ENCODE assay signal across 17 cellular contexts in genomic region chr9:32703635-32704034, GRCh38.
DNase-seq lines count a peak whose midpoint lies in the region; ATAC-seq, FAIRE-seq and TF ChIP-seq lines count a peak whose summit lies in the region.
"Had no signal": no experiment of that assay in that cellular context is flagged by ENCODE, and none has a peak within 500 bp of the region (broad histone marks: within the 10 kb centered on the region; RNA-seq: fewer than 3 reads in every experiment).

No MANE protein-coding gene starts in this region.

- H3K36me3 ChIP-seq in H7 (replicated peaks; ENCODE audit: control insufficient read depth, insufficient read depth, low read length) (no peaks in the 10 kb centered on the region), RWPE2 (ENCODE audit: low read depth) (no peaks in the 10 kb centered on the region), testis (ENCODE audit: low read depth, missing control alignments) (no peaks in the 10 kb centered on the region)
- no peaks in the 10 kb centered on the region for H3K36me3 ChIP-seq in effector memory CD4-positive, alpha-beta T cell (ENCODE audit: control insufficient read depth, insufficient read depth, low read length)
- H3K36me3 ChIP-seq: pancreas, Peyer's patch had no signal

- H3K4me1 ChIP-seq in RWPE2 (ENCODE audit: insufficient read depth, poor library complexity, severe bottlenecking) = peaks cover 17% of the 10 kb centered on the region
- H3K4me1 ChIP-seq in effector memory CD4-positive, alpha-beta T cell (ENCODE audit: control insufficient read depth, insufficient read depth, low read length, poor library complexity, severe bottlenecking) = no peaks in the 10 kb centered on the region
- H3K4me1 ChIP-seq in testis = no peaks in the 10 kb centered on the region
- H3K4me1 ChIP-seq: pancreas, Peyer's patch had no signal

- TF ChIP-seq CTCF in C4-2B (conservative IDR thresholded peaks at IDR 0.05) (peak; percentile 20; the same call in 1 of the 2 replicates), RWPE2 (IDR thresholded peaks at IDR 0.05; ENCODE audit: poor library complexity, severe bottlenecking) (peak; percentile 22), foreskin fibroblast (IDR thresholded peaks at IDR 0.05; ENCODE audit: low read depth, low read length) (peak; percentile 10), testis (IDR thresholded peaks at IDR 0.05) (no peak), D721Med (IDR thresholded peaks at IDR 0.05; ENCODE audit: insufficient read depth, missing control alignments) (no peak)

- H3K27ac ChIP-seq in C4-2B (no peak overlapping the region), RWPE2 (ENCODE audit: poor library complexity, severe bottlenecking) (no peak overlapping the region), testis (no peak overlapping the region)
- no peak overlapping the region for H3K27ac ChIP-seq in effector memory CD4-positive, alpha-beta T cell (ENCODE audit: insufficient read depth, low read length, poor library complexity, severe bottlenecking)
- H3K27ac ChIP-seq: pancreas, Peyer's patch had no signal

- TF ChIP-seq POLR2A in testis (IDR thresholded peaks at IDR 0.05) = no peak

- no peak for ATAC-seq in RWPE2 (ENCODE audit: low read depth)
- ATAC-seq: pancreas; stimulated activated memory B cell treated with anti-CD40 and anti-IgM and Interleukin-4, amounts not matched to agents 10 μg/mL and 1 μg/mL and 100 μg/mL, for 72 hours had no signal

- peak; percentile 55 for DNase-seq in H7
- no peak for DNase-seq in RWPE2 (ENCODE audit: low spot score)
- DNase-seq in foreskin fibroblast = no peak
- DNase-seq in effector memory CD4-positive, alpha-beta T cell = no peak
- DNase-seq in testis = no peak
- no peak for DNase-seq in SIG-M5 treated with dmso at 0.1 percent for 504 hours (lab: John Stamatoyannopoulos, UW; ENCODE audit: unreplicated experiment)
- no peak for DNase-seq in D721Med (ENCODE audit: insufficient read length, low spot score)
- DNase-seq: activated CD8-positive, alpha-beta memory T cell treated with anti-CD3 and anti-CD28 coated beads, Interleukin-2, amount 50 U/mL, for 48 hours; activated naive CD8-positive, alpha-beta T cell treated with anti-CD3 and anti-CD28 coated beads, Interleukin-2, amount 10 ng/mL, durations not matched to agents 7 days and 5 days; hippocampal formation; mesenchymal stem cell; NCI-H1436; pancreas; Peyer's patch; stimulated activated CD4-positive, alpha-beta T cell treated with anti-CD3 and anti-CD28 coated beads, Interleukin-1b, Interleukin-23, amount 100 ng/mL, for 48 hours had no signal

- no peak for FAIRE-seq in D721Med (lab: Jason Lieb, UNC)
- FAIRE-seq: pancreas had no signal

- intact Hi-C loops in testis (cut with DNase I; ENCODE audit: low total_unique reads) = no loop called here

- 47 to 48% methylated on average over 2 of the region's 2 CpGs for WGBS in testis, 2 donors

- H3K4me3 ChIP-seq in H7 (ENCODE audit: insufficient read depth, low read depth, low read length) = no peak overlapping the region
- H3K4me3 ChIP-seq in RWPE2 (ENCODE audit: severe bottlenecking) = no peak overlapping the region
- no peak overlapping the region for H3K4me3 ChIP-seq in foreskin fibroblast (ENCODE audit: low read depth in 1 of 2, low read length in 2 of 2)
- no peak overlapping the region for H3K4me3 ChIP-seq in effector memory CD4-positive, alpha-beta T cell (ENCODE audit: insufficient read depth, low read depth, low read length, poor library complexity, severe bottlenecking)
- no peak overlapping the region for H3K4me3 ChIP-seq in testis
- H3K4me3 ChIP-seq: pancreas, Peyer's patch had no signal

- no peaks in the 10 kb centered on the region for H3K9me3 ChIP-seq in RWPE2 (ENCODE audit: severe bottlenecking)
- H3K9me3 ChIP-seq in effector memory CD4-positive, alpha-beta T cell (ENCODE audit: control insufficient read depth, low read length) = no peaks in the 10 kb centered on the region
- H3K9me3 ChIP-seq in testis = no peaks in the 10 kb centered on the region
- H3K9me3 ChIP-seq: pancreas, Peyer's patch had no signal

- H3K27me3 ChIP-seq in H7 (ENCODE audit: control insufficient read depth, insufficient read depth, low read length) (no peaks in the 10 kb centered on the region), RWPE2 (ENCODE audit: insufficient read depth, poor library complexity, severe bottlenecking) (no peaks in the 10 kb centered on the region), testis (no peaks in the 10 kb centered on the region)
- H3K27me3 ChIP-seq in effector memory CD4-positive, alpha-beta T cell (replicated peaks; ENCODE audit: control insufficient read depth, insufficient read depth, low read length, poor library complexity, severe bottlenecking) = no peaks in the 10 kb centered on the region
- H3K27me3 ChIP-seq: pancreas, Peyer's patch had no signal

Comparison
In these comparisons a context has a peak if more than half of its experiments do, and no peak if none do; other contexts are left out.
1. CTCF ChIP-seq: peak in C4-2B (single experiment), RWPE2 (single experiment) and foreskin fibroblast (single experiment); none in testis (0 of 3) and D721Med (single experiment).